ENCODE assay signal across 22 cellular contexts in genomic region chr7:66669088-66669487, GRCh38. TPM values are rescaled to one million over a fixed set of nuclear protein-coding genes. Genes with fewer than 3 reads are reported as not detected.
DNase-seq lines count a peak whose midpoint lies in the region; ATAC-seq, FAIRE-seq and TF ChIP-seq lines count a peak whose summit lies in the region.
"Had no signal": no experiment of that assay in that cellular context is flagged by ENCODE, and none has a peak within 500 bp of the region (broad histone marks: within the 10 kb centered on the region; RNA-seq: fewer than 3 reads in every experiment).

No MANE protein-coding gene starts in this region.

- H3F3A ChIP-seq in GM23338 (replicated peaks; ENCODE audit: low read depth), result no peaks in the 10 kb centered on the region

- FAIRE-seq in GM12891 (lab: Jason Lieb, UNC), result no peak
- FAIRE-seq: endothelial cell of umbilical vein, HTR-8/SVneo had no signal

- H3K79me2 ChIP-seq in GM23338 (replicated peaks; ENCODE audit: insufficient read depth), result peaks cover 12% of the 10 kb centered on the region

- H2AFZ ChIP-seq in GM23338, result no peak overlapping the region

- H3K4me3 ChIP-seq in GM23338, result no peak overlapping the region
- no peak overlapping the region for H3K4me3 ChIP-seq in right atrium auricular region
- H3K4me3 ChIP-seq in mucosa of descending colon, result no peak overlapping the region
- no peak overlapping the region for H3K4me3 ChIP-seq in foreskin fibroblast (ENCODE audit: low read depth in 1 of 2, low read length in 2 of 2)
- H3K4me3 ChIP-seq: coronary artery had no signal

- peaks cover 5% of the 10 kb centered on the region; the same call in 1 of the 2 replicates for H4K20me1 ChIP-seq in GM23338 (replicated peaks; ENCODE audit: insufficient read depth)

- no peak for TF ChIP-seq CTCF in GM23338 (conservative IDR thresholded peaks at IDR 0.05; ENCODE audit: low read depth in 2 of 2)
- TF ChIP-seq CTCF in right atrium auricular region (IDR thresholded peaks at IDR 0.05), result no peak
- TF ChIP-seq CTCF in mucosa of descending colon (IDR thresholded peaks at IDR 0.05), result no peak
- no peak for TF ChIP-seq CTCF in foreskin fibroblast (IDR thresholded peaks at IDR 0.05; ENCODE audit: low read depth, low read length)

- no peaks in the 10 kb centered on the region for H3K9me3 ChIP-seq in right atrium auricular region
- H3K9me3 ChIP-seq in mucosa of descending colon, result no peaks in the 10 kb centered on the region

- no peak for TF ChIP-seq POLR2A in GM12891 (IDR thresholded peaks at IDR 0.05; ENCODE audit: low read depth, low read length)

- no peaks in the 10 kb centered on the region for H3K9me2 ChIP-seq in GM23338 (ENCODE audit: insufficient read depth)

- peak overlapping the region; percentile 32; the same call in 1 of the 2 replicates for H3K27ac Mint-ChIP-seq in GM23338
- H3K27ac Mint-ChIP-seq: activated B cell treated with CpG ODN at 0.5 μM for 24 hours; activated T-helper 2 cell treated with anti-CD3 and anti-CD28 coated beads, Interferon-gamma antibody, Interleukin-2, Interleukin-4, amounts not matched to agents 10 μg/mL and 5 μg/mL and 100 μg/mL, durations not matched to agents 14 hours and 24 hours and 36 hours; memory B cell; natural killer cell treated with Interleukin-12 subunit alpha and Interleukin-12 subunit beta and Interleukin-15 and Interleukin-18, amount 100 ng/mL, for 72 hours had no signal

- intact Hi-C loops in posterior cingulate gyrus (cut with DNase I) (no loop called here), mucosa of descending colon (cut with DNase I, micrococcal nuclease) (no loop called here)

- H3K4me1 ChIP-seq in GM23338 (ENCODE audit: insufficient read depth) (no peaks in the 10 kb centered on the region), right atrium auricular region (no peaks in the 10 kb centered on the region), mucosa of descending colon (ENCODE audit: low read depth) (no peaks in the 10 kb centered on the region)

- H3K27me3 ChIP-seq in GM23338 (ENCODE audit: insufficient read depth), result no peaks in the 10 kb centered on the region
- H3K27me3 ChIP-seq in right atrium auricular region, result no peaks in the 10 kb centered on the region

- H3K27me3 Mint-ChIP-seq in GM23338 (ENCODE audit: insufficient read depth, low read depth, poor library complexity), result peaks cover 5% of the 10 kb centered on the region
- H3K27me3 Mint-ChIP-seq: activated B cell treated with CpG ODN at 0.5 μM for 24 hours; memory B cell; natural killer cell treated with Interleukin-12 subunit alpha and Interleukin-12 subunit beta and Interleukin-15 and Interleukin-18, amount 100 ng/mL, for 72 hours; stimulated activated naive CD8-positive, alpha-beta T cell treated with anti-CD3 and anti-CD28 coated beads, Interleukin-15, amount 100 ng/mL, for 72 hours had no signal

- DNase-seq in GM23338 (ENCODE audit: low spot score) (no peak), anterior cingulate cortex (lab: John Stamatoyannopoulos, UW) (peak in 52 of 58 donors; percentile 6 to 87 (median 58)), right atrium auricular region (ENCODE audit: low spot score) (peak; percentile 60), posterior cingulate gyrus (peak in 9 of 10 donors; percentile 56 to 96 (median 75)), NCI-H1105 treated with DMSO at 0.1 percent for 48 hours (lab: John Stamatoyannopoulos, UW) (no peak), GM12891 (ENCODE audit: insufficient read length, low spot score) (no peak), mucosa of descending colon (no peak), foreskin fibroblast (no peak)
- DNase-seq: activated B cell treated with CpG ODN at 0.5 μM for 24 hours; COR-L47; EL; HCEC 1CT; NCI-H1694; NCI-H446 treated with DMSO at 0.1 percent for 48 hours; SHP77; stimulated activated naive CD8-positive, alpha-beta T cell treated with anti-CD3 and anti-CD28 coated beads, Interleukin-15, amount 100 ng/mL, for 72 hours had no signal

- no peaks in the 10 kb centered on the region for H3K36me3 ChIP-seq in GM23338 (ENCODE audit: insufficient read depth)
- H3K36me3 ChIP-seq in right atrium auricular region, result no peaks in the 10 kb centered on the region
- no peaks in the 10 kb centered on the region for H3K36me3 ChIP-seq in mucosa of descending colon (ENCODE audit: low read depth)

- ATAC-seq in GM23338, result no peak
- ATAC-seq in mucosa of descending colon, result no peak
- ATAC-seq: natural killer cell treated with Interleukin-12 subunit alpha and Interleukin-12 subunit beta and Interleukin-15 and Interleukin-18, amount 100 ng/mL, for 72 hours; stimulated activated naive CD8-positive, alpha-beta T cell treated with anti-CD3 and anti-CD28 coated beads, Interleukin-15, amount 100 ng/mL, for 72 hours had no signal

- no peaks in the 10 kb centered on the region for H3K9me3 Mint-ChIP-seq in GM23338
- H3K9me3 Mint-ChIP-seq: activated B cell treated with CpG ODN at 0.5 μM for 24 hours; activated T-helper 2 cell treated with anti-CD3 and anti-CD28 coated beads, Interferon-gamma antibody, Interleukin-2, Interleukin-4, amounts not matched to agents 10 μg/mL and 5 μg/mL and 100 μg/mL, durations not matched to agents 14 hours and 24 hours and 36 hours; memory B cell; natural killer cell treated with Interleukin-12 subunit alpha and Interleukin-12 subunit beta and Interleukin-15 and Interleukin-18, amount 100 ng/mL, for 72 hours; stimulated activated naive CD8-positive, alpha-beta T cell treated with anti-CD3 and anti-CD28 coated beads, Interleukin-15, amount 100 ng/mL, for 72 hours had no signal

- no peak overlapping the region for H3K4me3 Mint-ChIP-seq in GM23338
- H3K4me3 Mint-ChIP-seq: activated B cell treated with CpG ODN at 0.5 μM for 24 hours; memory B cell; natural killer cell treated with Interleukin-12 subunit alpha and Interleukin-12 subunit beta and Interleukin-15 and Interleukin-18, amount 100 ng/mL, for 72 hours; stimulated activated naive CD8-positive, alpha-beta T cell treated with anti-CD3 and anti-CD28 coated beads, Interleukin-15, amount 100 ng/mL, for 72 hours had no signal

- no peak overlapping the region for H3K4me2 ChIP-seq in GM23338

- H3K27ac ChIP-seq in GM23338 (ENCODE audit: low read depth) (no peak overlapping the region), right atrium auricular region (peak overlapping the region in 1 of 2 donors; percentile 10)
- H3K27ac ChIP-seq: coronary artery had no signal

- peaks cover 9% of the 10 kb centered on the region for H3K36me3 Mint-ChIP-seq in GM23338 (ENCODE audit: low read depth)
- H3K36me3 Mint-ChIP-seq: natural killer cell treated with Interleukin-12 subunit alpha and Interleukin-12 subunit beta and Interleukin-15 and Interleukin-18, amount 100 ng/mL, for 72 hours had no signal

- H3K4me1 Mint-ChIP-seq in GM23338, result no peaks in the 10 kb centered on the region
- H3K4me1 Mint-ChIP-seq: activated B cell treated with CpG ODN at 0.5 μM for 24 hours had no signal

TF ChIP-seq in GM23338, 12 proteins besides CTCF, POLR2A, EP300 and RAD21:
- TF ChIP-seq ZNF331 (CRISPR knock-in tag; IDR thresholded peaks at IDR 0.05; ENCODE audit: low read depth) (no peak), POLR2AphosphoS5 (IDR thresholded peaks at IDR 0.05; ENCODE audit: low read depth) (no peak), EZH2 (IDR thresholded peaks at IDR 0.05; ENCODE audit: low read depth, unreplicated experiment) (no peak)

TF ChIP-seq in GM12891, 5 proteins besides CTCF, POLR2A, EP300 and RAD21:
- TF ChIP-seq SPI1 (IDR thresholded peaks at IDR 0.05; ENCODE audit: low read depth, low read length) (no peak), POLR2AphosphoS5 (IDR thresholded peaks at IDR 0.05; ENCODE audit: low read depth, low read length) (no peak), TAF1 (IDR thresholded peaks at IDR 0.05; ENCODE audit: low read depth, low read length) (no peak), POU2F2 (IDR thresholded peaks at IDR 0.05; ENCODE audit: low read depth, low read length) (no peak), PAX5 (IDR thresholded peaks at IDR 0.05; ENCODE audit: insufficient read depth, low read length, severe bottlenecking) (no peak)

RNA-seq across cellular contexts. Expression of gene KCTD7, which starts 40.4 kb away (rescaled TPM):
- 19.8 and 21.0 TPM in 2 replicates for total RNA-seq in GM23338 (2014; rRNA removed; shearing (Covaris generic))
- 3.7 and 3.8 TPM in 2 replicates for polyA plus RNA-seq in GM23338 (2016; fragmentation: Nextera tagmentation; extraction: Ambion mirVana)
- total RNA-seq in right atrium auricular region, result 1 to 10 TPM; 8.6 to 10.0 TPM
- polyA plus RNA-seq in GM12891 (2012; ENCODE audit: low read depth, missing spikeins), result 3.5 TPM
- total RNA-seq in mucosa of descending colon, result 10 to 100 TPM in 1 of 3 donors, 1 to 10 TPM in 2; 7.4 to 24.8 (median 8.5) TPM

Comparison
In these comparisons a context has a peak if more than half of its experiments do, and no peak if none do; other contexts are left out.
1. DNase-seq: peak in anterior cingulate cortex (52 of 58), right atrium auricular region (single experiment) and posterior cingulate gyrus (9 of 10); none in GM23338 (single experiment), NCI-H1105 treated with DMSO at 0.1 percent for 48 hours (single experiment), GM12891 (single experiment), mucosa of descending colon (0 of 3) and foreskin fibroblast (0 of 2).